Comparison of ENCODE assay signal across 10 cellular contexts in the genomic region with DNA sequence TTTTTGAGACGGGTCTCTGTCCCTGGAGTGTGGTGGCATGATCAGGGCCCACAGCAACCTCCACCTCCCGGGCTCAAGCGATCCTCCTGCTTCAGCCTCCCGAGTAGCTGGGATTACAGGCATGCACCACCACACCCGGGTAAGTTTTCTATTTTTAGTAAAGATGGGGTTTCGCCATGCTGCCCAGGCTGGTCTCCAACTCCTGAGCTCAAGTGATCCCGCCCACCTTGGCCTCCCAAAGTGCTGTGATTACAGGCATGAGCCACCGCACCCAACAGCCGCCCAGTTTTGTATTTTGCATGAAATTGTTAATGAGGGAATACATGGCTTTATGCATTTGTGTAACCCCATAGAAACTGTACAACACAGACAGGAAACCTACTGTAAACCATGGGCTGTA. TPM values are rescaled to one million over a fixed set of nuclear protein-coding genes. Genes with fewer than 3 reads are reported as not detected.
DNase-seq lines count a peak whose midpoint lies in the region; ATAC-seq and TF ChIP-seq lines count a peak whose summit lies in the region.
"Had no signal": no experiment of that assay in that cellular context is flagged by ENCODE, and none has a peak within 500 bp of the region (broad histone marks: within the 10 kb centered on the region; RNA-seq: fewer than 3 reads in every experiment).

No MANE protein-coding gene starts in this region.

- no peaks in the 10 kb centered on the region for H3K9me3 ChIP-seq in CD4-positive, CD25-positive, alpha-beta regulatory T cell (ENCODE audit: control insufficient read depth in 2 of 2, low read length in 2 of 2)
- no peaks in the 10 kb centered on the region for H3K9me3 ChIP-seq in ascending aorta
- H3K9me3 ChIP-seq: SJSA1 had no signal

- peaks cover 2% of the 10 kb centered on the region for H3K36me3 ChIP-seq in CD4-positive, CD25-positive, alpha-beta regulatory T cell (ENCODE audit: control insufficient read depth, insufficient read depth, low read length)
- H3K36me3 ChIP-seq in ascending aorta = peaks cover 19 to 26% of the 10 kb centered on the region in 2 donors

- peak overlapping the region; percentile 69 to 98 (median 96) for H3K4me3 Mint-ChIP-seq in CD4-positive, CD25-positive, alpha-beta regulatory T cell
- peak overlapping the region; percentile 84 for H3K4me3 Mint-ChIP-seq in natural killer cell treated with Interleukin-12 subunit alpha and Interleukin-12 subunit beta and Interleukin-15 and Interleukin-18, amount 100 ng/mL, for 72 hours

- peaks cover 10% of the 10 kb centered on the region for H3K36me3 Mint-ChIP-seq in CD4-positive, CD25-positive, alpha-beta regulatory T cell
- no peaks in the 10 kb centered on the region for H3K36me3 Mint-ChIP-seq in natural killer cell treated with Interleukin-12 subunit alpha and Interleukin-12 subunit beta and Interleukin-15 and Interleukin-18, amount 100 ng/mL, for 72 hours

- peak overlapping the region; percentile 94 to 99 (median 95) for H3K27ac Mint-ChIP-seq in CD4-positive, CD25-positive, alpha-beta regulatory T cell
- H3K27ac Mint-ChIP-seq in natural killer cell treated with Interleukin-12 subunit alpha and Interleukin-12 subunit beta and Interleukin-15 and Interleukin-18, amount 100 ng/mL, for 72 hours = peak overlapping the region; percentile 88 to 95

- no peaks in the 10 kb centered on the region for H3K9me3 Mint-ChIP-seq in CD4-positive, CD25-positive, alpha-beta regulatory T cell
- H3K9me3 Mint-ChIP-seq in natural killer cell treated with Interleukin-12 subunit alpha and Interleukin-12 subunit beta and Interleukin-15 and Interleukin-18, amount 100 ng/mL, for 72 hours = no peaks in the 10 kb centered on the region

- peaks cover 4 to 74% (median 14%) of the 10 kb centered on the region in 4 donors for H3K4me1 Mint-ChIP-seq in CD4-positive, CD25-positive, alpha-beta regulatory T cell
- H3K4me1 Mint-ChIP-seq in natural killer cell treated with Interleukin-12 subunit alpha and Interleukin-12 subunit beta and Interleukin-15 and Interleukin-18, amount 100 ng/mL, for 72 hours (ENCODE audit: low read depth in 2 of 2) = peaks cover 21 to 38% of the 10 kb centered on the region in 2 donors

- DNase-seq in CD4-positive, CD25-positive, alpha-beta regulatory T cell = no peak
- DNase-seq in HL-60 (ENCODE audit: low read depth in 1 of 2, low spot score in 1 of 2) (no peak), ascending aorta (ENCODE audit: low spot score in 2 of 2) (no peak), islet precursor cell (no peak), GOT3 (lab: John Stamatoyannopoulos, UW) (no peak)
- no peak for DNase-seq in natural killer cell treated with Interleukin-12 subunit alpha and Interleukin-12 subunit beta and Interleukin-15 and Interleukin-18, amount 100 ng/mL, for 72 hours (ENCODE audit: low spot score)

- no peak for ATAC-seq in CD4-positive, CD25-positive, alpha-beta regulatory T cell (ENCODE audit: low read depth in 2 of 2)
- ATAC-seq in natural killer cell treated with Interleukin-12 subunit alpha and Interleukin-12 subunit beta and Interleukin-15 and Interleukin-18, amount 100 ng/mL, for 72 hours = no peak
- ATAC-seq in HG03045 (IDR thresholded peaks at IDR 0.05; ENCODE audit: unreplicated experiment) (no peak), HG03378 (IDR thresholded peaks at IDR 0.05; ENCODE audit: unreplicated experiment) (no peak)

- H3K27me3 ChIP-seq in CD4-positive, CD25-positive, alpha-beta regulatory T cell (ENCODE audit: control insufficient read depth, insufficient read depth, low read length) = no peaks in the 10 kb centered on the region
- no peaks in the 10 kb centered on the region for H3K27me3 ChIP-seq in HL-60 (ENCODE audit: insufficient read depth, poor library complexity, severe bottlenecking)
- H3K27me3 ChIP-seq in ascending aorta = no peaks in the 10 kb centered on the region
- H3K27me3 ChIP-seq: SJSA1 had no signal

- peaks cover 4% of the 10 kb centered on the region for H3K27me3 Mint-ChIP-seq in CD4-positive, CD25-positive, alpha-beta regulatory T cell
- no peaks in the 10 kb centered on the region for H3K27me3 Mint-ChIP-seq in natural killer cell treated with Interleukin-12 subunit alpha and Interleukin-12 subunit beta and Interleukin-15 and Interleukin-18, amount 100 ng/mL, for 72 hours

- intact Hi-C loops in ascending aorta (cut with DNase I) = loop anchor here (1.0 to 2.0 kb wide), 4 partner anchors 24 to 205 kb away; a partner anchor contains a TSS

- H3K27ac ChIP-seq in CD4-positive, CD25-positive, alpha-beta regulatory T cell (ENCODE audit: insufficient read depth, low read length, poor library complexity, severe bottlenecking) = peak overlapping the region; percentile 96
- H3K27ac ChIP-seq in HL-60 (replicated peaks) (peak overlapping the region; percentile 52), ascending aorta (peak overlapping the region; percentile 53 to 55)
- H3K27ac ChIP-seq: SJSA1 had no signal

- TF ChIP-seq CTCF in HL-60 (IDR thresholded peaks at IDR 0.05; ENCODE audit: insufficient read depth, low read length) (no peak), ascending aorta (IDR thresholded peaks at IDR 0.05) (no peak)

- H3K4me1 ChIP-seq in CD4-positive, CD25-positive, alpha-beta regulatory T cell (ENCODE audit: control insufficient read depth, insufficient read depth, low read length, poor library complexity, severe bottlenecking) = peaks cover 51% of the 10 kb centered on the region
- H3K4me1 ChIP-seq in ascending aorta = peaks cover 3 to 14% of the 10 kb centered on the region in 2 donors

- H3K4me3 ChIP-seq in CD4-positive, CD25-positive, alpha-beta regulatory T cell (ENCODE audit: low read depth, low read length) = peak overlapping the region; percentile 47
- H3K4me3 ChIP-seq in HL-60 (replicated peaks; ENCODE audit: insufficient read depth, low read length) (no peak overlapping the region), ascending aorta (peak overlapping the region; percentile 17 to 47)

RNA-seq across cellular contexts. Expression of a gene that starts 2.8 kb away (rescaled TPM):
- total RNA-seq in CD4-positive, CD25-positive, alpha-beta regulatory T cell = 459 TPM
- 10 to 100 TPM; 73.5 to 89.9 (median 80.2) TPM for polyA plus RNA-seq in CD4-positive, CD25-positive, alpha-beta regulatory T cell
- total RNA-seq in ascending aorta = 94.3 TPM
- total RNA-seq in natural killer cell treated with Interleukin-12 subunit alpha and Interleukin-12 subunit beta and Interleukin-15 and Interleukin-18, amount 100 ng/mL, for 72 hours = 100 to 1,000 TPM; 155 to 276 TPM

RNA-seq across cellular contexts. Expression of a gene that starts 6.0 kb away (rescaled TPM):
- 70.0 TPM for total RNA-seq in CD4-positive, CD25-positive, alpha-beta regulatory T cell
- polyA plus RNA-seq in CD4-positive, CD25-positive, alpha-beta regulatory T cell = 10 to 100 TPM; 72.4 to 99.8 (median 82.3) TPM
- total RNA-seq in ascending aorta = 155 TPM
- total RNA-seq in natural killer cell treated with Interleukin-12 subunit alpha and Interleukin-12 subunit beta and Interleukin-15 and Interleukin-18, amount 100 ng/mL, for 72 hours = 100 to 1,000 TPM; 115 to 175 TPM

RNA-seq across cellular contexts. Expression of a gene that starts 15.6 kb away (rescaled TPM):
- 15.3 TPM for total RNA-seq in CD4-positive, CD25-positive, alpha-beta regulatory T cell
- polyA plus RNA-seq in CD4-positive, CD25-positive, alpha-beta regulatory T cell = 1 to 10 TPM in 2 of 4 donors, under 1 TPM in 2; 0.62 to 1.9 (median 1.1) TPM
- 15.5 TPM for total RNA-seq in ascending aorta
- 1 to 10 TPM; 4.8 to 5.4 TPM for total RNA-seq in natural killer cell treated with Interleukin-12 subunit alpha and Interleukin-12 subunit beta and Interleukin-15 and Interleukin-18, amount 100 ng/mL, for 72 hours

RNA-seq across cellular contexts. Expression of a gene that starts 24.4 kb away (rescaled TPM):
- not detected for total RNA-seq in CD4-positive, CD25-positive, alpha-beta regulatory T cell
- not detected for polyA plus RNA-seq in CD4-positive, CD25-positive, alpha-beta regulatory T cell
- total RNA-seq in ascending aorta = 4.8 TPM
- total RNA-seq in natural killer cell treated with Interleukin-12 subunit alpha and Interleukin-12 subunit beta and Interleukin-15 and Interleukin-18, amount 100 ng/mL, for 72 hours = not detected
- total RNA-seq: H1, SJSA1 had no signal

RNA-seq across cellular contexts. Expression of a gene that starts 42.8 kb away (rescaled TPM):
- total RNA-seq in CD4-positive, CD25-positive, alpha-beta regulatory T cell = 71.6 TPM
- polyA plus RNA-seq in CD4-positive, CD25-positive, alpha-beta regulatory T cell = 1 to 10 TPM; 3.0 to 4.3 (median 3.6) TPM
- total RNA-seq in ascending aorta = 91.4 TPM
- 100 to 1,000 TPM; 105 to 131 TPM for total RNA-seq in natural killer cell treated with Interleukin-12 subunit alpha and Interleukin-12 subunit beta and Interleukin-15 and Interleukin-18, amount 100 ng/mL, for 72 hours
